Comparison of ENCODE assay signal across 16 cellular contexts in the genomic region with DNA sequence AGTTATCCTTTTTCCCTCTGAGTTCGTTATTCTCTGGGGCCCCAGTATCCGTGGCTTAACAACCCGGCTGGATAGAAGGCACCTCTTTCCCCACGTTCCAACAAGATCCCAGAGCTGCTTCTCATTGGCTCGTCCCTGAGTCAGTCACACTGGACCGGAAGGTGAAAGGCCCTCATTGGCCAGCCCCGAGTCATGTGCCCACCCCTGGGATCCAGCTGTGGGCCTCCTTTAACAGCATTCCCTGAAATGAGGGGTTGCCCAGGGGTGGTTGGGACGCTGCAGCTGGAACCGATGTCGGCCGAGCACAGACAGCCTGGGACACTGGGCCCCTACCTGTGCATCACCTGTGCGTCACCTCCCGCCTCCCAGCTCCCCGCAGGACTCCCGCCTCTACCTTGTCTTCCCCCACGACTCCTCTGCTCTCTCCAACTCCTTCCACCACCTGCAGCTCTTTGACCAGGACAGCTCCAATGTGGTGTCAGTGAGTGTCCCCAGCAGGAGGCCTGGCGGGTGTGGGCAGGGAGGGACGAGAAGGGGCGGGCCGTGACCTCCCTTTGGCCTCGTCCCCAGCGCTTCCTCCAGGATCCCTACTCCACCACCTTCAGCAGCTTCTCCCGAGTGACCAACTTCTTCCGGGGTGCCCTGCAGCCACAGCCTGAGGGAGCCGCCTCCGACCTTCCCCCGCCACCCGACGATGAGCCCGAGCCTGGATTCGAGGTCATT. TPM values are rescaled to one million over a fixed set of nuclear protein-coding genes. Genes with fewer than 3 reads are reported as not detected.
DNase-seq lines count a peak whose midpoint lies in the region; ATAC-seq, FAIRE-seq and TF ChIP-seq lines count a peak whose summit lies in the region.
"Had no signal": no experiment of that assay in that cellular context is flagged by ENCODE, and none has a peak within 500 bp of the region (broad histone marks: within the 10 kb centered on the region; RNA-seq: fewer than 3 reads in every experiment).

No MANE protein-coding gene starts in this region.

- POLR2A ChIA-PET in K562 (lab: Yijun Ruan, JAX), result interaction anchor here (0.6 kb wide), 4 partner anchors 31 to 61 kb away, joined by 3 to 4 read pairs (median 3); no protein-coding TSS in a partner anchor

- H3K36me3 ChIP-seq in K562 (ENCODE audit: control insufficient read depth, insufficient read depth, low read length), result peaks cover 55% of the 10 kb centered on the region
- peaks cover 47% of the 10 kb centered on the region for H3K36me3 ChIP-seq in osteoblast (ENCODE audit: insufficient read depth, low read length)

- peak overlapping the region in 1 of 2 experiments; percentile 66; a peak in 2 of 4 replicates for H3K9ac ChIP-seq in K562 (ENCODE audit: insufficient read depth in 1 of 2, low read depth in 2 of 2, low read length in 2 of 2)

- no peaks in the 10 kb centered on the region for H3K9me3 ChIP-seq in K562 (replicated peaks; ENCODE audit: control insufficient read depth, insufficient read depth, low read depth, low read length)
- H3K9me3 ChIP-seq in osteoblast (ENCODE audit: low read depth, low read length), result no peaks in the 10 kb centered on the region

- 77% methylated on average over 30 of the region's 31 CpGs for WGBS in K562 (ENCODE audit: insufficient coverage, low coverage, missing lambda C conversion rate)

- no peaks in the 10 kb centered on the region for H3K9me1 ChIP-seq in K562 (ENCODE audit: control insufficient read depth, insufficient read depth, low read length)

- H4K20me1 ChIP-seq in K562 (replicated peaks; ENCODE audit: control insufficient read depth, insufficient read depth, low read length) (no peaks in the 10 kb centered on the region), osteoblast (ENCODE audit: insufficient read depth, low read length) (peaks cover 4% of the 10 kb centered on the region)

- H3K79me2 ChIP-seq in K562 (ENCODE audit: control insufficient read depth, insufficient read depth, low read length), result peaks cover 4% of the 10 kb centered on the region
- H3K79me2 ChIP-seq in osteoblast (ENCODE audit: insufficient read depth, low read length), result peaks cover 9% of the 10 kb centered on the region

- TF ChIP-seq EP300 in K562 (IDR thresholded peaks at IDR 0.05; ENCODE audit: low read length), result no peak

- intact Hi-C loops in K562 (cut with micrococcal nuclease), result no loop called here

- TF ChIP-seq CTCF in K562 (IDR thresholded peaks at IDR 0.05 in 2 of 3, conservative IDR thresholded peaks at IDR 0.05 in 1 of 3; ENCODE audit: insufficient read depth in 2 of 3, low read depth in 1 of 3, low read length in 3 of 3) (no peak), osteoblast (IDR thresholded peaks at IDR 0.05; ENCODE audit: extremely low read depth, low read depth, low read length) (no peak)

- no TSS peak for BruUV-seq in K562 (replicated peaks; lab: Mats Ljungman, UMichigan)

- H3K4me1 ChIP-seq in K562 (replicated peaks in 1 of 2; ENCODE audit: control insufficient read depth in 2 of 2, insufficient read depth in 2 of 2, low read length in 2 of 2) (peaks cover 6 to 54% of the 10 kb centered on the region in 2 experiments; a peak in 3 of 5 replicates), osteoblast (ENCODE audit: insufficient read depth, low read length) (peaks cover 8% of the 10 kb centered on the region)

- H3K27me3 ChIP-seq in K562 (ENCODE audit: control insufficient read depth in 2 of 2, insufficient read depth in 2 of 2, low read length in 2 of 2), result no peaks in the 10 kb centered on the region
- H3K27me3 ChIP-seq in osteoblast (ENCODE audit: insufficient read depth, low read length), result no peaks in the 10 kb centered on the region

- no peak for ATAC-seq in K562
- ATAC-seq: activated CD8-positive, alpha-beta T cell treated with anti-CD3 and anti-CD28 coated beads for 36 hours; activated T-helper 17 cell treated with anti-CD3 and anti-CD28 coated beads, Interleukin-2, amount 50 U/mL, for 72 hours had no signal

- no peak for TF ChIP-seq RAD21 in K562 (CRISPR knock-in tag; conservative IDR thresholded peaks at IDR 0.05 in 1 of 2, IDR thresholded peaks at IDR 0.05 in 1 of 2)

- peak; percentile 51 for DNase-seq in DMS 273 (lab: John Stamatoyannopoulos, UW; ENCODE audit: unreplicated experiment)
- DNase-seq in DMS 273 treated with DMSO at 0.1 percent for 48 hours (lab: John Stamatoyannopoulos, UW), result no peak
- peak; percentile 57 to 83 (median 72) for DNase-seq in K562 (ENCODE audit: extremely low read depth in 1 of 4, low spot score in 3 of 4)
- DNase-seq in osteoblast (ENCODE audit: insufficient read length, low spot score, missing footprints), result peak; percentile 89
- no peak for DNase-seq in kidney tubule cell (ENCODE audit: low spot score)
- DNase-seq in amniotic stem cell (lab: John Stamatoyannopoulos, UW), result no peak
- DNase-seq: activated CD8-positive, alpha-beta T cell treated with anti-CD3 and anti-CD28 coated beads for 36 hours; Kasumi-1; mesenchymal stem cell; NCI-H1436 treated with DMSO at 0.1 percent for 48 hours; NCI-H446 treated with DMSO at 0.1 percent for 48 hours had no signal

- CTCF ChIA-PET in K562 (lab: Yijun Ruan, JAX; ENCODE audit: low intra/inter-chr PET ratio), result no interaction called here

- in situ Hi-C loops in K562 (cut with MboI), result no loop called here

- H3K4me3 ChIP-seq in K562, result no peak overlapping the region
- no peak overlapping the region for H3K4me3 ChIP-seq in osteoblast (ENCODE audit: insufficient read depth, low read length)

- no peak for FAIRE-seq in K562 (lab: Jason Lieb, UNC)

- H2AFZ ChIP-seq in K562 (ENCODE audit: low read depth, low read length), result no peak overlapping the region
- H2AFZ ChIP-seq in osteoblast (ENCODE audit: low read length), result no peak overlapping the region

- no peak for TF ChIP-seq POLR2A in K562 (conservative IDR thresholded peaks at IDR 0.05)

- H3K4me2 ChIP-seq in K562 (ENCODE audit: insufficient read depth, low read length) (no peak overlapping the region), osteoblast (ENCODE audit: insufficient read depth, low read length) (no peak overlapping the region)

- H3K27ac ChIP-seq in K562 (ENCODE audit: extremely low read depth, low read depth, low read length) (no peak overlapping the region), osteoblast (ENCODE audit: low read depth, low read length) (no peak overlapping the region)
- H3K27ac ChIP-seq: 22Rv1, C4-2B had no signal

RNA-seq across cellular contexts. Expression of a gene that starts 4.3 kb away (rescaled TPM):
- total RNA-seq in K562 (2011; cell fraction: chromatin; rRNA removed; ENCODE audit: low replicate concordance), result 34.8 and 78.7 TPM in 2 replicates
- 40.9 and 43.4 TPM in 2 replicates for total RNA-seq in K562 (2011; cell fraction: nucleolus; rRNA removed)
- total RNA-seq in K562 (2011; cell fraction: nucleoplasm; rRNA removed), result 33.2 and 34.5 TPM in 2 replicates
- total RNA-seq in K562 (2014; rRNA removed), result 3.8 and 6.8 TPM in 2 replicates
- 2.6 and 3.2 TPM in 2 replicates for total RNA-seq in K562 (2014; rRNA removed; fragmentation: Illumina TruSeq; extraction: Trizol)
- 2.4 and 3.5 TPM in 2 replicates for total RNA-seq in K562 (2015; rRNA removed; fragmentation: Illumina TruSeq; extraction: Trizol)
- total RNA-seq in K562 (2021), result 14.2 and 16.0 TPM in 2 replicates
- 7.4 and 10.5 TPM in 2 replicates for polyA plus RNA-seq in K562 (2011; rRNA removed)
- 8.7 and 14.7 TPM in 2 replicates for polyA plus RNA-seq in K562 (2011; cell fraction: cytosol; rRNA removed)
- polyA plus RNA-seq in K562 (2011; cell fraction: nucleus; rRNA removed), result 33.2 and 48.4 TPM in 2 replicates
- polyA plus RNA-seq in K562 (2012), result 15.8 and 16.9 TPM in 2 replicates
- 8.7 and 11.7 TPM in 2 replicates for polyA plus RNA-seq in K562 (2014; fragmentation: Illumina TruSeq; extraction: Trizol)
- under 1 TPM; 0.42 to 0.46 TPM for polyA plus RNA-seq in K562 (2014; fragmentation: Nextera tagmentation; extraction: Ambion mirVana)
- polyA plus RNA-seq in K562 (2014; rRNA removed), result 14.7 and 18.2 TPM in 2 replicates
- polyA minus RNA-seq in K562 (2011; rRNA and poly(A)+ RNA removed), result 5.7 and 7.2 TPM in 2 replicates
- polyA minus RNA-seq in K562 (2011; cell fraction: cytosol; rRNA and poly(A)+ RNA removed), result 9.1 and 9.2 TPM in 2 replicates
- polyA minus RNA-seq in K562 (2011; cell fraction: nucleus; rRNA and poly(A)+ RNA removed), result 12.3 and 15.3 TPM in 2 replicates
- 21.4 and 26.5 TPM in 2 replicates for total RNA-seq in osteoblast

RNA-seq across cellular contexts. Expression of a gene that starts 4.7 kb away (rescaled TPM):
- total RNA-seq in K562 (2011; cell fraction: chromatin; rRNA removed; ENCODE audit: low replicate concordance), result 24.5 and 49.9 TPM in 2 replicates
- 34.3 and 39.9 TPM in 2 replicates for total RNA-seq in K562 (2011; cell fraction: nucleolus; rRNA removed)
- total RNA-seq in K562 (2011; cell fraction: nucleoplasm; rRNA removed), result 26.9 and 29.9 TPM in 2 replicates
- total RNA-seq in K562 (2014; rRNA removed) (25.7 and 33.8 TPM in 2 replicates), K562 (2014; rRNA removed; fragmentation: Illumina TruSeq; extraction: Trizol) (5.7 and 6.9 TPM in 2 replicates), K562 (2015; rRNA removed; fragmentation: Illumina TruSeq; extraction: Trizol) (13.5 and 14.4 TPM in 2 replicates), K562 (2021) (50.1 and 50.3 TPM in 2 replicates), osteoblast (13.3 and 13.4 TPM in 2 replicates)
- polyA plus RNA-seq in K562 (2011; rRNA removed) (17.1 and 22.4 TPM in 2 replicates), K562 (2014; fragmentation: Illumina TruSeq; extraction: Trizol) (39.0 and 40.7 TPM in 2 replicates), K562 (2014; fragmentation: Nextera tagmentation; extraction: Ambion mirVana) (1 to 10 TPM; 1.2 TPM), K562 (2014; rRNA removed) (38.2 and 45.4 TPM in 2 replicates)
- 34.5 and 68.9 TPM in 2 replicates for polyA plus RNA-seq in K562 (2011; cell fraction: cytosol; rRNA removed)
- polyA plus RNA-seq in K562 (2011; cell fraction: nucleus; rRNA removed), result 33.2 and 55.4 TPM in 2 replicates
- 31.8 and 37.6 TPM in 2 replicates for polyA plus RNA-seq in K562 (2012)
- polyA minus RNA-seq in K562 (2011; rRNA and poly(A)+ RNA removed), result 7.8 and 10.3 TPM in 2 replicates
- 17.4 and 21.4 TPM in 2 replicates for polyA minus RNA-seq in K562 (2011; cell fraction: cytosol; rRNA and poly(A)+ RNA removed)
- 18.2 and 22.4 TPM in 2 replicates for polyA minus RNA-seq in K562 (2011; cell fraction: nucleus; rRNA and poly(A)+ RNA removed)

RNA-seq across cellular contexts. Expression of a gene that starts 14.5 kb away (rescaled TPM):
- 168 and 404 TPM in 2 replicates for total RNA-seq in K562 (2011; cell fraction: chromatin; rRNA removed; ENCODE audit: low replicate concordance)
- total RNA-seq in K562 (2011; cell fraction: nucleolus; rRNA removed), result 252 and 258 TPM in 2 replicates
- 178 and 185 TPM in 2 replicates for total RNA-seq in K562 (2011; cell fraction: nucleoplasm; rRNA removed)
- total RNA-seq in K562 (2014; rRNA removed), result 56.0 and 59.3 TPM in 2 replicates
- 12.3 and 18.1 TPM in 2 replicates for total RNA-seq in K562 (2014; rRNA removed; fragmentation: Illumina TruSeq; extraction: Trizol)
- 25.3 and 29.4 TPM in 2 replicates for total RNA-seq in K562 (2015; rRNA removed; fragmentation: Illumina TruSeq; extraction: Trizol)
- 84.9 and 85.4 TPM in 2 replicates for total RNA-seq in K562 (2021)
- 13.7 and 21.3 TPM in 2 replicates for polyA plus RNA-seq in K562 (2011; rRNA removed)
- polyA plus RNA-seq in K562 (2011; cell fraction: cytosol; rRNA removed), result 12.2 and 25.9 TPM in 2 replicates
- 123 and 164 TPM in 2 replicates for polyA plus RNA-seq in K562 (2011; cell fraction: nucleus; rRNA removed)
- polyA plus RNA-seq in K562 (2012), result 56.7 and 64.2 TPM in 2 replicates
- 26.7 and 30.0 TPM in 2 replicates for polyA plus RNA-seq in K562 (2014; fragmentation: Illumina TruSeq; extraction: Trizol)
- 1 to 10 TPM; 2.8 to 3.1 TPM for polyA plus RNA-seq in K562 (2014; fragmentation: Nextera tagmentation; extraction: Ambion mirVana)
- polyA plus RNA-seq in K562 (2014; rRNA removed), result 64.0 and 71.3 TPM in 2 replicates
- 6.7 and 8.2 TPM in 2 replicates for polyA minus RNA-seq in K562 (2011; rRNA and poly(A)+ RNA removed)
- polyA minus RNA-seq in K562 (2011; cell fraction: cytosol; rRNA and poly(A)+ RNA removed), result 22.8 and 136 TPM in 2 replicates
- polyA minus RNA-seq in K562 (2011; cell fraction: nucleus; rRNA and poly(A)+ RNA removed), result 48.2 and 49.9 TPM in 2 replicates
- 42.1 and 43.8 TPM in 2 replicates for total RNA-seq in osteoblast

RNA-seq across cellular contexts. Expression of a gene that starts 14.9 kb away (rescaled TPM):
- total RNA-seq in K562 (2011; cell fraction: chromatin; rRNA removed; ENCODE audit: low replicate concordance), result 0.93 TPM in 1 of 2 replicates, not detected in the other
- 1.8 TPM in 2 replicates for total RNA-seq in K562 (2011; cell fraction: nucleolus; rRNA removed)
- 0.37 and 0.46 TPM in 2 replicates for total RNA-seq in K562 (2011; cell fraction: nucleoplasm; rRNA removed)
- total RNA-seq in K562 (2014; rRNA removed), result 0.90 and 0.95 TPM in 2 replicates
- 0.33 TPM in 1 of 2 replicates, not detected in the other for total RNA-seq in K562 (2014; rRNA removed; fragmentation: Illumina TruSeq; extraction: Trizol)
- total RNA-seq in K562 (2015; rRNA removed; fragmentation: Illumina TruSeq; extraction: Trizol), result 0.19 and 0.43 TPM in 2 replicates
- 0.55 and 0.76 TPM in 2 replicates for total RNA-seq in K562 (2021)
- 0.06 and 0.31 TPM in 2 replicates for polyA plus RNA-seq in K562 (2011; rRNA removed)
- 0.04 and 0.36 TPM in 2 replicates for polyA plus RNA-seq in K562 (2011; cell fraction: cytosol; rRNA removed)
- 0.24 and 0.27 TPM in 2 replicates for polyA plus RNA-seq in K562 (2011; cell fraction: nucleus; rRNA removed)
- polyA plus RNA-seq in K562 (2012), result 0.50 and 0.56 TPM in 2 replicates
- 0.15 TPM in 1 of 2 replicates, not detected in the other for polyA plus RNA-seq in K562 (2014; fragmentation: Illumina TruSeq; extraction: Trizol)
- polyA plus RNA-seq in K562 (2014; fragmentation: Nextera tagmentation; extraction: Ambion mirVana), result under 1 TPM in 1 of 2 experiments, not detected in 1; 0.13 TPM
- polyA plus RNA-seq in K562 (2014; rRNA removed), result 0.09 and 0.44 TPM in 2 replicates
- polyA minus RNA-seq in K562 (2011; rRNA and poly(A)+ RNA removed), result 0.11 TPM in 1 of 2 replicates, not detected in the other
- 0.67 and 0.73 TPM in 2 replicates for polyA minus RNA-seq in K562 (2011; cell fraction: cytosol; rRNA and poly(A)+ RNA removed)
- polyA minus RNA-seq in K562 (2011; cell fraction: nucleus; rRNA and poly(A)+ RNA removed), result 0.67 and 0.81 TPM in 2 replicates
- total RNA-seq in osteoblast, result 0.29 and 1.4 TPM in 2 replicates
- total RNA-seq: temporal lobe had no signal
- polyA plus RNA-seq: neural cell had no signal

RNA-seq across cellular contexts. Expression of a gene that starts 30.9 kb away (rescaled TPM):
- total RNA-seq in K562 (2011; cell fraction: chromatin; rRNA removed; ENCODE audit: low replicate concordance), result 128 and 364 TPM in 2 replicates
- total RNA-seq in K562 (2011; cell fraction: nucleolus; rRNA removed), result 274 and 281 TPM in 2 replicates
- total RNA-seq in K562 (2011; cell fraction: nucleoplasm; rRNA removed), result 195 and 218 TPM in 2 replicates
- total RNA-seq in K562 (2014; rRNA removed), result 61.3 and 79.5 TPM in 2 replicates
- total RNA-seq in K562 (2014; rRNA removed; fragmentation: Illumina TruSeq; extraction: Trizol), result 14.0 and 23.3 TPM in 2 replicates
- 43.5 and 44.6 TPM in 2 replicates for total RNA-seq in K562 (2015; rRNA removed; fragmentation: Illumina TruSeq; extraction: Trizol)
- 156 and 169 TPM in 2 replicates for total RNA-seq in K562 (2021)
- polyA plus RNA-seq in K562 (2011; rRNA removed), result 33.0 and 58.6 TPM in 2 replicates
- 39.8 and 67.6 TPM in 2 replicates for polyA plus RNA-seq in K562 (2011; cell fraction: cytosol; rRNA removed)
- polyA plus RNA-seq in K562 (2011; cell fraction: nucleus; rRNA removed), result 302 and 359 TPM in 2 replicates
- polyA plus RNA-seq in K562 (2012), result 104 and 153 TPM in 2 replicates
- polyA plus RNA-seq in K562 (2014; fragmentation: Illumina TruSeq; extraction: Trizol), result 61.7 and 81.3 TPM in 2 replicates
- 1 to 10 TPM; 4.9 to 9.3 TPM for polyA plus RNA-seq in K562 (2014; fragmentation: Nextera tagmentation; extraction: Ambion mirVana)
- polyA plus RNA-seq in K562 (2014; rRNA removed), result 68.1 and 75.0 TPM in 2 replicates
- polyA minus RNA-seq in K562 (2011; rRNA and poly(A)+ RNA removed), result 22.8 and 25.3 TPM in 2 replicates
- polyA minus RNA-seq in K562 (2011; cell fraction: cytosol; rRNA and poly(A)+ RNA removed), result 60.9 and 84.8 TPM in 2 replicates
- polyA minus RNA-seq in K562 (2011; cell fraction: nucleus; rRNA and poly(A)+ RNA removed), result 81.6 and 99.6 TPM in 2 replicates
- 39.4 and 43.3 TPM in 2 replicates for total RNA-seq in osteoblast

Comparison
In these comparisons a context has a peak if more than half of its experiments do, and no peak if none do; other contexts are left out.
1. DNase-seq: peak in DMS 273 (single experiment), K562 (4 of 4) and osteoblast (single experiment); none in DMS 273 treated with DMSO at 0.1 percent for 48 hours (single experiment), kidney tubule cell (single experiment) and amniotic stem cell (single experiment).